21 cellular contexts compared by ENCODE assay signal in the genomic region with DNA sequence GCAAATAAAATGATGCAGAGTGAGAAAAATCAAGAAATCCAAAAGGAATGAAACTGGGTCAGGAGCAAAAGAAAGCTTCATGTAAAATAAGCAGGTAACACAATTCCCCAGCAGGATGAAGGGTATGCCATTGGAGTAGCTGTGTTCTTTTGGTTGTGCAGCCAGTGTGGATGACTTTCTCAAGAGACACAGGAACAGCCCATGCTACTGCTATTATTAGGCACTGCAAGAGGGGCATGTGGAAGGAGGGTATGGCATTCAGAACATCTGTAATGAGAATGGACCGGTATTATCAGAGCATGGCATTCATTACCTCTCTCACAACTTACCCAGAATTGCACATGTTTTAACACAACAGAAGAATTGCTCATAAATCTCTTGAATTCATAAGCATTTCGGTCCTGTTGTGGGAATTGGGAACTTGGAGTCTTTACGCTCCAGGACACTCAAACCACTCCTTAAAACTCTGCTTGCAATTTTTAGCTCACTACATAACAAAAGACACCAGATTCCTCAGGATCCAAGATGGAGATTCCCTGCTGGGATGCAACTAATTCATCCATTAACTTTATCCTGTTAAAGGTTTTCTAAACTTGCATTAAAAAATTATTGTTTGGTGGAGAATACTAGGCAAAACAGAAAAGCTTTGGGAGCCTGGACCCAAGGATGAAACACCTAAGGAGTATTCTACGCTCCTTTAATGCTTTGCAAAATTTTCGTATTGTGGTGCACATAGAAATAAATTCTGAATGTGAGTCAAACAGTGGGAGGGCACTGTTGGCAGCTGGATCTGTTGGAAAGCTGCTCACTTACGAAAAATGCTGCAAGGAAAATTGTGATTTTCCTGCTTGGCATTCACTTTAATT. TPM values are rescaled to one million over a fixed set of nuclear protein-coding genes. Genes with fewer than 3 reads are reported as not detected.
DNase-seq lines count a peak whose midpoint lies in the region; ATAC-seq and TF ChIP-seq lines count a peak whose summit lies in the region.
"Had no signal": no experiment of that assay in that cellular context is flagged by ENCODE, and none has a peak within 500 bp of the region (broad histone marks: within the 10 kb centered on the region; RNA-seq: fewer than 3 reads in every experiment).

No MANE protein-coding gene starts in this region.

- H3K9ac ChIP-seq in iPS-18a (ENCODE audit: low read length) = peak overlapping the region; percentile 25

- WGBS in ectodermal cell, 2 experiments = 8 to 15% methylated on average over 6 of the region's 6 CpGs

- H3K27ac ChIP-seq in cardiac muscle cell (peak overlapping the region; percentile 31), left ventricle myocardium inferior (replicated peaks) (no peak overlapping the region), ectodermal cell (ENCODE audit: insufficient read depth, low read depth, low read length, poor library complexity, severe bottlenecking) (peak overlapping the region; percentile 40), iPS-18a (ENCODE audit: low read length) (peak overlapping the region; percentile 21)
- H3K27ac ChIP-seq: psoas muscle, skin epidermis, upper lobe of left lung, WERI-Rb-1 had no signal

- H3K36me3 ChIP-seq in cardiac muscle cell = no peaks in the 10 kb centered on the region
- H3K36me3 ChIP-seq in left ventricle myocardium inferior = no peaks in the 10 kb centered on the region
- H3K36me3 ChIP-seq in ectodermal cell (ENCODE audit: control insufficient read depth, insufficient read depth, low read length) = no peaks in the 10 kb centered on the region
- no peaks in the 10 kb centered on the region for H3K36me3 ChIP-seq in iPS-18a (ENCODE audit: control insufficient read depth, low read depth, low read length)
- H3K36me3 ChIP-seq: BE2C, upper lobe of left lung, WERI-Rb-1 had no signal

- intact Hi-C loops in left ventricle myocardium inferior (cut with micrococcal nuclease) = no loop called here

- DNase-seq in cardiac muscle cell (ENCODE audit: low read depth in 1 of 2, low spot score in 1 of 2) (peak in 1 of 2 donors; percentile 19), left ventricle myocardium inferior (no peak), stromal cell of bone marrow (ENCODE audit: low read depth) (peak; percentile 2), HUDEP-2 (lab: John Stamatoyannopoulos, UW; ENCODE audit: unreplicated experiment in 76 of 76) (no peak)
- no peak for DNase-seq in activated CD4-positive, alpha-beta T cell treated with anti-CD3 and anti-CD28 coated beads for 48 hours
- DNase-seq: aorta, BE2C, COR-L47, dermis blood vessel endothelial cell, DMS79, kidney glomerular epithelial cell, NCI-H1436, NCI-H446 treated with DMSO at 0.1 percent for 48 hours, psoas muscle, upper lobe of left lung, WERI-Rb-1 had no signal

- H3K27me3 ChIP-seq in cardiac muscle cell = no peaks in the 10 kb centered on the region
- H3K27me3 ChIP-seq in left ventricle myocardium inferior (ENCODE audit: low read depth) = no peaks in the 10 kb centered on the region
- no peaks in the 10 kb centered on the region for H3K27me3 ChIP-seq in ectodermal cell (ENCODE audit: control insufficient read depth, insufficient read depth, low read length, poor library complexity, severe bottlenecking)
- H3K27me3 ChIP-seq in iPS-18a (ENCODE audit: control insufficient read depth, insufficient read depth, low read length) = no peaks in the 10 kb centered on the region
- H3K27me3 ChIP-seq: BE2C, upper lobe of left lung had no signal

- H3K9me3 ChIP-seq in cardiac muscle cell (ENCODE audit: low read depth) = no peaks in the 10 kb centered on the region
- H3K9me3 ChIP-seq in left ventricle myocardium inferior (replicated peaks) = no peaks in the 10 kb centered on the region
- no peaks in the 10 kb centered on the region for H3K9me3 ChIP-seq in ectodermal cell (ENCODE audit: control insufficient read depth, low read length)
- no peaks in the 10 kb centered on the region for H3K9me3 ChIP-seq in iPS-18a (ENCODE audit: control insufficient read depth, low read depth, low read length)
- H3K9me3 ChIP-seq: BE2C, psoas muscle, upper lobe of left lung had no signal

- peaks cover 14% of the 10 kb centered on the region for H3K4me1 ChIP-seq in cardiac muscle cell (ENCODE audit: low read depth)
- peaks cover 15% of the 10 kb centered on the region for H3K4me1 ChIP-seq in left ventricle myocardium inferior
- peaks cover 28% of the 10 kb centered on the region for H3K4me1 ChIP-seq in ectodermal cell (ENCODE audit: control insufficient read depth, insufficient read depth, low read length)
- peaks cover 34% of the 10 kb centered on the region for H3K4me1 ChIP-seq in iPS-18a (ENCODE audit: control insufficient read depth, low read depth, low read length)
- H3K4me1 ChIP-seq: BE2C, psoas muscle, upper lobe of left lung had no signal

- H3K4me3 ChIP-seq in cardiac muscle cell (no peak overlapping the region), left ventricle myocardium inferior (no peak overlapping the region), ectodermal cell (ENCODE audit: insufficient read depth, low read depth, low read length) (no peak overlapping the region), iPS-18a (ENCODE audit: low read length) (peak overlapping the region; percentile 34)
- H3K4me3 ChIP-seq: psoas muscle, skin epidermis, upper lobe of left lung had no signal

- TF ChIP-seq CTCF in cardiac muscle cell (IDR thresholded peaks at IDR 0.05; ENCODE audit: low read depth, low read length) (no peak), left ventricle myocardium inferior (IDR thresholded peaks at IDR 0.05; ENCODE audit: borderline replicate concordance) (no peak)

- no peak for ATAC-seq in HG03354 (IDR thresholded peaks at IDR 0.05; ENCODE audit: poor library complexity, severe bottlenecking, unreplicated experiment)
- ATAC-seq: activated T-helper 17 cell treated with anti-CD3 and anti-CD28 coated beads, Interleukin-2, amount 50 U/mL, for 72 hours had no signal

RNA-seq across cellular contexts. Expression of a gene that starts 34.7 kb away (rescaled TPM):
- total RNA-seq in cardiac muscle cell (47.5 and 77.3 TPM in 2 replicates), left ventricle myocardium inferior (179 TPM)
- 71.5 and 154 TPM in 2 replicates for polyA plus RNA-seq in cardiac muscle cell
- 11.9 TPM for polyA plus RNA-seq in ectodermal cell (2013, experiment 1 of 4)
- 12.1 TPM for polyA plus RNA-seq in ectodermal cell (2013, experiment 2 of 4)
- 12.8 TPM for polyA plus RNA-seq in ectodermal cell (2013, experiment 3 of 4)
- 14.6 TPM for polyA plus RNA-seq in ectodermal cell (2013, experiment 4 of 4)
